ENCODE assay signal across 1 cellular context in genomic region chr1:165877940-165878556, GRCh38.
A peak's percentile ranks its signal among the peaks of the same experiment; 100 is the strongest.
TF ChIP-seq lines count a peak whose summit lies in the region.

No MANE protein-coding gene starts in this region.

TF ChIP-seq in GM12878, 131 proteins besides CTCF, POLR2A, EP300 and RAD21 (continued from another document and continues in another):
- TF ChIP-seq, protein P1, sequence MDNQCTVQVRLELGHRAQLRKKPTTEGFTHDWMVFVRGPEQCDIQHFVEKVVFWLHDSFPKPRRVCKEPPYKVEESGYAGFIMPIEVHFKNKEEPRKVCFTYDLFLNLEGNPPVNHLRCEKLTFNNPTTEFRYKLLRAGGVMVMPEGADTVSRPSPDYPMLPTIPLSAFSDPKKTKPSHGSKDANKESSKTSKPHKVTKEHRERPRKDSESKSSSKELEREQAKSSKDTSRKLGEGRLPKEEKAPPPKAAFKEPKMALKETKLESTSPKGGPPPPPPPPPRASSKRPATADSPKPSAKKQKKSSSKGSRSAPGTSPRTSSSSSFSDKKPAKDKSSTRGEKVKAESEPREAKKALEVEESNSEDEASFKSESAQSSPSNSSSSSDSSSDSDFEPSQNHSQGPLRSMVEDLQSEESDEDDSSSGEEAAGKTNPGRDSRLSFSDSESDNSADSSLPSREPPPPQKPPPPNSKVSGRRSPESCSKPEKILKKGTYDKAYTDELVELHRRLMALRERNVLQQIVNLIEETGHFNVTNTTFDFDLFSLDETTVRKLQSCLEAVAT (IDR thresholded peaks at IDR 0.05) = peak; percentile 48
- TF ChIP-seq ZNF207 (IDR thresholded peaks at IDR 0.05; ENCODE audit: borderline replicate concordance) = no peak
- TF ChIP-seq ZZZ3 (IDR thresholded peaks at IDR 0.05; ENCODE audit: control insufficient read depth, insufficient read length, low read depth) = no peak
- peak; percentile 79 for TF ChIP-seq EED (IDR thresholded peaks at IDR 0.05; ENCODE audit: low read depth)
- 0 out of 2 replicates have a peak, but pooled peaks have one; percentile 54 for TF ChIP-seq TBL1XR1 (IDR thresholded peaks at IDR 0.05; ENCODE audit: low read depth, low read length)
- TF ChIP-seq, protein P2, sequence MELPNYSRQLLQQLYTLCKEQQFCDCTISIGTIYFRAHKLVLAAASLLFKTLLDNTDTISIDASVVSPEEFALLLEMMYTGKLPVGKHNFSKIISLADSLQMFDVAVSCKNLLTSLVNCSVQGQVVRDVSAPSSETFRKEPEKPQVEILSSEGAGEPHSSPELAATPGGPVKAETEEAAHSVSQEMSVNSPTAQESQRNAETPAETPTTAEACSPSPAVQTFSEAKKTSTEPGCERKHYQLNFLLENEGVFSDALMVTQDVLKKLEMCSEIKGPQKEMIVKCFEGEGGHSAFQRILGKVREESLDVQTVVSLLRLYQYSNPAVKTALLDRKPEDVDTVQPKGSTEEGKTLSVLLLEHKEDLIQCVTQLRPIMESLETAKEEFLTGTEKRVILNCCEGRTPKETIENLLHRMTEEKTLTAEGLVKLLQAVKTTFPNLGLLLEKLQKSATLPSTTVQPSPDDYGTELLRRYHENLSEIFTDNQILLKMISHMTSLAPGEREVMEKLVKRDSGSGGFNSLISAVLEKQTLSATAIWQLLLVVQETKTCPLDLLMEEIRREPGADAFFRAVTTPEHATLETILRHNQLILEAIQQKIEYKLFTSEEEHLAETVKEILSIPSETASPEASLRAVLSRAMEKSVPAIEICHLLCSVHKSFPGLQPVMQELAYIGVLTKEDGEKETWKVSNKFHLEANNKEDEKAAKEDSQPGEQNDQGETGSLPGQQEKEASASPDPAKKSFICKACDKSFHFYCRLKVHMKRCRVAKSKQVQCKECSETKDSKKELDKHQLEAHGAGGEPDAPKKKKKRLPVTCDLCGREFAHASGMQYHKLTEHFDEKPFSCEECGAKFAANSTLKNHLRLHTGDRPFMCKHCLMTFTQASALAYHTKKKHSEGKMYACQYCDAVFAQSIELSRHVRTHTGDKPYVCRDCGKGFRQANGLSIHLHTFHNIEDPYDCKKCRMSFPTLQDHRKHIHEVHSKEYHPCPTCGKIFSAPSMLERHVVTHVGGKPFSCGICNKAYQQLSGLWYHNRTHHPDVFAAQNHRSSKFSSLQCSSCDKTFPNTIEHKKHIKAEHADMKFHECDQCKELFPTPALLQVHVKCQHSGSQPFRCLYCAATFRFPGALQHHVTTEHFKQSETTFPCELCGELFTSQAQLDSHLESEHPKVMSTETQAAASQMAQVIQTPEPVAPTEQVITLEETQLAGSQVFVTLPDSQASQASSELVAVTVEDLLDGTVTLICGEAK (IDR thresholded peaks at IDR 0.05; ENCODE audit: borderline replicate concordance) = no peak
- TF ChIP-seq STAT1 (conservative IDR thresholded peaks at IDR 0.05) = no peak
- TF ChIP-seq CEBPB (IDR thresholded peaks at IDR 0.05; ENCODE audit: borderline replicate concordance in 1 of 2, low read depth in 2 of 2, low read length in 2 of 2) = peak in 1 of 2 experiments; percentile 45; a peak in 1 of 4 replicates
- peak; percentile 90 to 93 for TF ChIP-seq IKZF2 (IDR thresholded peaks at IDR 0.05)
- TF ChIP-seq, protein P3, sequence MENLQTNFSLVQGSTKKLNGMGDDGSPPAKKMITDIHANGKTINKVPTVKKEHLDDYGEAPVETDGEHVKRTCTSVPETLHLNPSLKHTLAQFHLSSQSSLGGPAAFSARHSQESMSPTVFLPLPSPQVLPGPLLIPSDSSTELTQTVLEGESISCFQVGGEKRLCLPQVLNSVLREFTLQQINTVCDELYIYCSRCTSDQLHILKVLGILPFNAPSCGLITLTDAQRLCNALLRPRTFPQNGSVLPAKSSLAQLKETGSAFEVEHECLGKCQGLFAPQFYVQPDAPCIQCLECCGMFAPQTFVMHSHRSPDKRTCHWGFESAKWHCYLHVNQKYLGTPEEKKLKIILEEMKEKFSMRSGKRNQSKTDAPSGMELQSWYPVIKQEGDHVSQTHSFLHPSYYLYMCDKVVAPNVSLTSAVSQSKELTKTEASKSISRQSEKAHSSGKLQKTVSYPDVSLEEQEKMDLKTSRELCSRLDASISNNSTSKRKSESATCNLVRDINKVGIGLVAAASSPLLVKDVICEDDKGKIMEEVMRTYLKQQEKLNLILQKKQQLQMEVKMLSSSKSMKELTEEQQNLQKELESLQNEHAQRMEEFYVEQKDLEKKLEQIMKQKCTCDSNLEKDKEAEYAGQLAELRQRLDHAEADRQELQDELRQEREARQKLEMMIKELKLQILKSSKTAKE (IDR thresholded peaks at IDR 0.05; ENCODE audit: low read depth, poor library complexity, severe bottlenecking) = peak; percentile 59
- no peak for TF ChIP-seq KAT2A (conservative IDR thresholded peaks at IDR 0.05; ENCODE audit: control insufficient read depth, low read depth, low read length)
- TF ChIP-seq CBX3 (IDR thresholded peaks at IDR 0.05; ENCODE audit: borderline replicate concordance, low read depth) = no peak
- TF ChIP-seq MYB (IDR thresholded peaks at IDR 0.05; ENCODE audit: borderline replicate concordance, low read depth, low read length) = no peak
- TF ChIP-seq NR2F1 (conservative IDR thresholded peaks at IDR 0.05) = peak; percentile 92
- peak; percentile 70; the same call in 1 of the 2 replicates for TF ChIP-seq PAX5 (IDR thresholded peaks at IDR 0.05; ENCODE audit: borderline replicate concordance, low read depth, low read length)
- no peak for TF ChIP-seq ZNF217 (IDR thresholded peaks at IDR 0.05)
- TF ChIP-seq ATF7 (IDR thresholded peaks at IDR 0.05; ENCODE audit: low read depth) = peak; percentile 85
- TF ChIP-seq CBX5 (IDR thresholded peaks at IDR 0.05; ENCODE audit: low read depth) = peak; percentile 90
- peak; percentile 88; the same call in 1 of the 2 replicates for TF ChIP-seq NFIC (IDR thresholded peaks at IDR 0.05; ENCODE audit: low read depth, low read length)
- no peak for TF ChIP-seq RBBP5 (conservative IDR thresholded peaks at IDR 0.05)
- TF ChIP-seq, protein P4, sequence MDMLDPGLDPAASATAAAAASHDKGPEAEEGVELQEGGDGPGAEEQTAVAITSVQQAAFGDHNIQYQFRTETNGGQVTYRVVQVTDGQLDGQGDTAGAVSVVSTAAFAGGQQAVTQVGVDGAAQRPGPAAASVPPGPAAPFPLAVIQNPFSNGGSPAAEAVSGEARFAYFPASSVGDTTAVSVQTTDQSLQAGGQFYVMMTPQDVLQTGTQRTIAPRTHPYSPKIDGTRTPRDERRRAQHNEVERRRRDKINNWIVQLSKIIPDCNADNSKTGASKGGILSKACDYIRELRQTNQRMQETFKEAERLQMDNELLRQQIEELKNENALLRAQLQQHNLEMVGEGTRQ (IDR thresholded peaks at IDR 0.05; ENCODE audit: borderline replicate concordance, low read depth, low read length) = no peak
- TF ChIP-seq, protein P5, sequence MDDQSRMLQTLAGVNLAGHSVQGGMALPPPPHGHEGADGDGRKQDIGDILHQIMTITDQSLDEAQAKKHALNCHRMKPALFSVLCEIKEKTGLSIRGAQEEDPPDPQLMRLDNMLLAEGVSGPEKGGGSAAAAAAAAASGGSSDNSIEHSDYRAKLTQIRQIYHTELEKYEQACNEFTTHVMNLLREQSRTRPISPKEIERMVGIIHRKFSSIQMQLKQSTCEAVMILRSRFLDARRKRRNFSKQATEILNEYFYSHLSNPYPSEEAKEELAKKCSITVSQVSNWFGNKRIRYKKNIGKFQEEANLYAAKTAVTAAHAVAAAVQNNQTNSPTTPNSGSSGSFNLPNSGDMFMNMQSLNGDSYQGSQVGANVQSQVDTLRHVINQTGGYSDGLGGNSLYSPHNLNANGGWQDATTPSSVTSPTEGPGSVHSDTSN (IDR thresholded peaks at IDR 0.05; ENCODE audit: insufficient replicate concordance, low read depth, low read length) = no peak
- TF ChIP-seq CHD4 (IDR thresholded peaks at IDR 0.05) = no peak
- peak; percentile 79 for TF ChIP-seq BCL3 (IDR thresholded peaks at IDR 0.05; ENCODE audit: borderline replicate concordance, insufficient read depth, low read depth, low read length, poor library complexity, severe bottlenecking)
- TF ChIP-seq MXI1 (IDR thresholded peaks at IDR 0.05; ENCODE audit: low read depth, low read length) = no peak
- peak; percentile 56; the same call in 1 of the 2 replicates for TF ChIP-seq MTA3 (IDR thresholded peaks at IDR 0.05; ENCODE audit: borderline replicate concordance, low read length)
- TF ChIP-seq SMAD1 (IDR thresholded peaks at IDR 0.05; ENCODE audit: low read depth, partially characterized antibody) = peak; percentile 33
- TF ChIP-seq ATF2 (IDR thresholded peaks at IDR 0.05; ENCODE audit: low read length) = peak; percentile 93
- TF ChIP-seq SMAD5 (IDR thresholded peaks at IDR 0.05; ENCODE audit: low read depth) = no peak
- TF ChIP-seq SIX5 (IDR thresholded peaks at IDR 0.05; ENCODE audit: low read depth, low read length, severe bottlenecking) = no peak
- TF ChIP-seq NBN (IDR thresholded peaks at IDR 0.05) = peak; percentile 89
- TF ChIP-seq RELA (IDR thresholded peaks at IDR 0.05; ENCODE audit: borderline replicate concordance, partially characterized antibody) = peak; percentile 88
- peak; percentile 27 to 31; a peak in 2 of 4 replicates for TF ChIP-seq BHLHE40 (IDR thresholded peaks at IDR 0.05; ENCODE audit: borderline replicate concordance in 1 of 2, low read depth in 2 of 2, low read length in 1 of 2)
- peak; percentile 78 for TF ChIP-seq IKZF1 (conservative IDR thresholded peaks at IDR 0.05)
- TF ChIP-seq, protein P6, sequence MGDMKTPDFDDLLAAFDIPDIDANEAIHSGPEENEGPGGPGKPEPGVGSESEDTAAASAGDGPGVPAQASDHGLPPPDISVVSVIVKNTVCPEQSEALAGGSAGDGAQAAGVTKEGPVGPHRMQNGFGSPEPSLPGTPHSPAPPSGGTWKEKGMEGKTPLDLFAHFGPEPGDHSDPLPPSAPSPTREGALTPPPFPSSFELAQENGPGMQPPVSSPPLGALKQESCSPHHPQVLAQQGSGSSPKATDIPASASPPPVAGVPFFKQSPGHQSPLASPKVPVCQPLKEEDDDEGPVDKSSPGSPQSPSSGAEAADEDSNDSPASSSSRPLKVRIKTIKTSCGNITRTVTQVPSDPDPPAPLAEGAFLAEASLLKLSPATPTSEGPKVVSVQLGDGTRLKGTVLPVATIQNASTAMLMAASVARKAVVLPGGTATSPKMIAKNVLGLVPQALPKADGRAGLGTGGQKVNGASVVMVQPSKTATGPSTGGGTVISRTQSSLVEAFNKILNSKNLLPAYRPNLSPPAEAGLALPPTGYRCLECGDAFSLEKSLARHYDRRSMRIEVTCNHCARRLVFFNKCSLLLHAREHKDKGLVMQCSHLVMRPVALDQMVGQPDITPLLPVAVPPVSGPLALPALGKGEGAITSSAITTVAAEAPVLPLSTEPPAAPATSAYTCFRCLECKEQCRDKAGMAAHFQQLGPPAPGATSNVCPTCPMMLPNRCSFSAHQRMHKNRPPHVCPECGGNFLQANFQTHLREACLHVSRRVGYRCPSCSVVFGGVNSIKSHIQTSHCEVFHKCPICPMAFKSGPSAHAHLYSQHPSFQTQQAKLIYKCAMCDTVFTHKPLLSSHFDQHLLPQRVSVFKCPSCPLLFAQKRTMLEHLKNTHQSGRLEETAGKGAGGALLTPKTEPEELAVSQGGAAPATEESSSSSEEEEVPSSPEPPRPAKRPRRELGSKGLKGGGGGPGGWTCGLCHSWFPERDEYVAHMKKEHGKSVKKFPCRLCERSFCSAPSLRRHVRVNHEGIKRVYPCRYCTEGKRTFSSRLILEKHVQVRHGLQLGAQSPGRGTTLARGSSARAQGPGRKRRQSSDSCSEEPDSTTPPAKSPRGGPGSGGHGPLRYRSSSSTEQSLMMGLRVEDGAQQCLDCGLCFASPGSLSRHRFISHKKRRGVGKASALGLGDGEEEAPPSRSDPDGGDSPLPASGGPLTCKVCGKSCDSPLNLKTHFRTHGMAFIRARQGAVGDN (IDR thresholded peaks at IDR 0.05) = peak; percentile 46; the same call in 1 of the 2 replicates
- peak; percentile 98 for TF ChIP-seq SPI1 (IDR thresholded peaks at IDR 0.05; ENCODE audit: borderline replicate concordance, insufficient read depth, low read depth, low read length)
- TF ChIP-seq JUNB (IDR thresholded peaks at IDR 0.05) = peak; percentile 83
- no peak for TF ChIP-seq HDGF (IDR thresholded peaks at IDR 0.05)
- TF ChIP-seq RELB (IDR thresholded peaks at IDR 0.05; ENCODE audit: low read depth) = peak; percentile 85
- TF ChIP-seq POU2F2 (IDR thresholded peaks at IDR 0.05; ENCODE audit: borderline replicate concordance, low read depth, low read length) = 0 out of 3 replicates have a peak, but pooled peaks have one; percentile 18
